ENCODE assay signal across 11 cellular contexts in the genomic region with DNA sequence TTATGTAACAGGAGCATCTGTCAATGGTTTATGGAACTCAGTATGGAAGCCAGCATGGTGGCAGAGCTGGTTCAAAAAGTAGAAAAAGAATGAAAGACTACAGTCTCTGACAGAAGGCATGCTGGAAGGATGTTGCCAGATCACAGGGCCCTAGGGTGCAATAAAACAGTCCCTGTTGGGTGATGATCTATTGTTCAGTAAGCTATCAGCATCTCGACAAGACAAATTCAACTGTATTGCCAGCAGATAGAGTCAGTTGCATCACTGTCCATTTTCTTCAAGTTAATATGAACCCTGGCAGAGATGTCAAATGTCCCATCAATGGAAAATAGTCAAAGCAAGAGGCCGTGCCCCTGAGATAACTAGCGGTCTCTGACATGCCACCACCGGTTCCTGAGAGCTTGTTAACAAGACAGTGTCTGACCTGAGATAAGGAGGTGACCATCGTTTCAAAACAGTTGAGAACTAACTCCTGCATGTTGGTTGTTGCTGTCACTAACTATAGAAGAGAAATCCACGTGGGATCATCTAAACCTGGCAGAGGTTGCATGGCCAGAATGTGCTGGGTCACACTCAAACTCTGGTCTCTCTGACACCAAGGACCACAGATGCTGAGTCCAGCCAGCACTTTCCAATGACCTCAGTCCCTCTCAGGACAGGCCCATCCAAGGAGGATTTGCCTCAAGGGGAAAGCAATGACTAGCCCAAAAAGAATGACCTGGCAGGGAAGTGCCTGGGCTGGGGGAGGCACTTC.
A peak's percentile ranks its signal among the peaks of the same experiment; 100 is the strongest.
DNase-seq lines count a peak whose midpoint lies in the region; ATAC-seq, FAIRE-seq and TF ChIP-seq lines count a peak whose summit lies in the region.
"Had no signal": no experiment of that assay in that cellular context is flagged by ENCODE, and none has a peak within 500 bp of the region (broad histone marks: within the 10 kb centered on the region; RNA-seq: fewer than 3 reads in every experiment).

No MANE protein-coding gene starts in this region.

- CTCF ChIA-PET in Calu3 (lab: Charles Lee), result interaction anchor here (0.6 to 2.0 kb wide), 3 partner anchors 37 to 75 kb away, joined by 3 to 6 read pairs (median 4); no protein-coding TSS in a partner anchor
- CTCF ChIA-PET in activated naive CD4-positive, alpha-beta T cell treated with anti-CD3 and anti-CD28 coated beads for 36 hours (lab: Charles Lee), result no interaction called here

- peaks cover 17% of the 10 kb centered on the region for H3K36me3 Mint-ChIP-seq in Calu3 (ENCODE audit: insufficient read depth, unreplicated experiment)
- no peaks in the 10 kb centered on the region for H3K36me3 Mint-ChIP-seq in activated naive CD4-positive, alpha-beta T cell treated with anti-CD3 and anti-CD28 coated beads for 36 hours (ENCODE audit: low read depth)
- H3K36me3 Mint-ChIP-seq: activated naive CD4-positive, alpha-beta T cell treated with anti-CD3 and anti-CD28 coated beads, Interleukin-2, amount 50 U/mL, for 72 hours had no signal

- intact Hi-C loops in Calu3 (cut with micrococcal nuclease; ENCODE audit: unreplicated experiment), result no loop called here
- intact Hi-C loops in kidney (cut with DNase I), result no loop called here
- intact Hi-C loops in activated naive CD4-positive, alpha-beta T cell treated with anti-CD3 and anti-CD28 coated beads for 36 hours (cut with micrococcal nuclease), result no loop called here

- H3K27me3 ChIP-seq in SJSA1 (replicated peaks) (no peaks in the 10 kb centered on the region), rectal smooth muscle tissue (ENCODE audit: control insufficient read depth, insufficient read depth, low read length) (no peaks in the 10 kb centered on the region)

- peak overlapping the region; percentile 98 for H3K27ac Mint-ChIP-seq in Calu3 (ENCODE audit: unreplicated experiment)
- no peak overlapping the region for H3K27ac Mint-ChIP-seq in activated naive CD4-positive, alpha-beta T cell treated with anti-CD3 and anti-CD28 coated beads for 36 hours
- H3K27ac Mint-ChIP-seq: activated naive CD4-positive, alpha-beta T cell treated with anti-CD3 and anti-CD28 coated beads, Interleukin-2, amount 50 U/mL, for 72 hours had no signal

- no peak for ATAC-seq in GM21381 (IDR thresholded peaks at IDR 0.05; ENCODE audit: unreplicated experiment)
- ATAC-seq: activated naive CD4-positive, alpha-beta T cell treated with anti-CD3 and anti-CD28 coated beads, Interleukin-2, amount 50 U/mL, for 72 hours had no signal

- peaks cover 53% of the 10 kb centered on the region for H3K4me1 Mint-ChIP-seq in Calu3 (ENCODE audit: low read depth, unreplicated experiment)
- H3K4me1 Mint-ChIP-seq in activated naive CD4-positive, alpha-beta T cell treated with anti-CD3 and anti-CD28 coated beads for 36 hours (ENCODE audit: low read depth), result no peaks in the 10 kb centered on the region

- H3K4me3 Mint-ChIP-seq in Calu3 (ENCODE audit: low read depth, unreplicated experiment), result no peak overlapping the region
- no peak overlapping the region for H3K4me3 Mint-ChIP-seq in activated naive CD4-positive, alpha-beta T cell treated with anti-CD3 and anti-CD28 coated beads for 36 hours

- peaks cover 35% of the 10 kb centered on the region for H3K4me1 ChIP-seq in SJSA1 (replicated peaks)
- H3K4me1 ChIP-seq in rectal smooth muscle tissue (ENCODE audit: control insufficient read depth, insufficient read depth, low read length), result no peaks in the 10 kb centered on the region
- no peaks in the 10 kb centered on the region for H3K4me1 ChIP-seq in kidney (ENCODE audit: control insufficient read depth in 1 of 2, insufficient read depth in 1 of 2, low read depth in 1 of 2, low read length in 2 of 2)

- no peak for FAIRE-seq in kidney (lab: Jason Lieb, UNC)
- FAIRE-seq: GM12892 had no signal

- H3K4me3 ChIP-seq in SJSA1 (no peak overlapping the region), fibroblast of the aortic adventitia (ENCODE audit: low read depth, low read length) (no peak overlapping the region), rectal smooth muscle tissue (ENCODE audit: low read length) (no peak overlapping the region), kidney (ENCODE audit: low read length in 2 of 2) (no peak overlapping the region)

- H3K27ac ChIP-seq in SJSA1 (peak overlapping the region; percentile 91), rectal smooth muscle tissue (ENCODE audit: low read depth, low read length) (peak overlapping the region; percentile 51), kidney (ENCODE audit: low read depth in 2 of 2, low read length in 2 of 2) (no peak overlapping the region)

- no peaks in the 10 kb centered on the region for H3K27me3 Mint-ChIP-seq in Calu3 (ENCODE audit: unreplicated experiment)
- H3K27me3 Mint-ChIP-seq in activated naive CD4-positive, alpha-beta T cell treated with anti-CD3 and anti-CD28 coated beads for 36 hours (ENCODE audit: low read depth), result peaks cover 28% of the 10 kb centered on the region

- no peaks in the 10 kb centered on the region for H3K9me3 ChIP-seq in SJSA1 (replicated peaks)
- no peaks in the 10 kb centered on the region for H3K9me3 ChIP-seq in kidney (ENCODE audit: control insufficient read depth in 1 of 2, low read length in 2 of 2)

- H3K9ac ChIP-seq in rectal smooth muscle tissue (ENCODE audit: low read length), result no peak overlapping the region
- no peak overlapping the region for H3K9ac ChIP-seq in kidney (ENCODE audit: low read length in 2 of 2)

- BruUV-seq in Calu3 (replicated peaks; lab: Mats Ljungman, UMichigan), result no TSS peak

- H3K36me3 ChIP-seq in SJSA1 (no peaks in the 10 kb centered on the region), rectal smooth muscle tissue (ENCODE audit: control insufficient read depth, insufficient read depth, low read length) (no peaks in the 10 kb centered on the region), kidney (ENCODE audit: control insufficient read depth in 1 of 2, insufficient read depth in 2 of 2, low read length in 2 of 2) (no peaks in the 10 kb centered on the region)

- peaks cover 2% of the 10 kb centered on the region for H3K9me3 Mint-ChIP-seq in Calu3 (ENCODE audit: low read depth, unreplicated experiment)
- H3K9me3 Mint-ChIP-seq in activated naive CD4-positive, alpha-beta T cell treated with anti-CD3 and anti-CD28 coated beads for 36 hours, result no peaks in the 10 kb centered on the region

- DNase-seq in Calu3 (no peak), SJSA1 (ENCODE audit: low read depth in 1 of 2, low spot score in 2 of 2) (no peak), fibroblast of the aortic adventitia (ENCODE audit: low read depth) (peak; percentile 73), kidney (no peak), amygdala (lab: John Stamatoyannopoulos, UW) (no peak)
- DNase-seq in activated naive CD4-positive, alpha-beta T cell treated with anti-CD3 and anti-CD28 coated beads for 36 hours, result no peak
- DNase-seq: stimulated activated naive CD4-positive, alpha-beta T cell had no signal

- TF ChIP-seq CTCF in Calu3 (IDR thresholded peaks at IDR 0.05; ENCODE audit: unreplicated experiment), result no peak
- no peak for TF ChIP-seq CTCF in fibroblast of the aortic adventitia (IDR thresholded peaks at IDR 0.05; ENCODE audit: insufficient read depth, low read length)
- TF ChIP-seq CTCF in kidney (IDR thresholded peaks at IDR 0.05; ENCODE audit: borderline replicate concordance, extremely low read depth, insufficient read depth), result no peak

Comparison
In these comparisons a context has a peak if more than half of its experiments do, and no peak if none do; other contexts are left out.
1. H3K27ac ChIP-seq: peak in SJSA1 (single experiment) and rectal smooth muscle tissue (single experiment); none in kidney (0 of 2).